Comparison of ENCODE assay signal across 10 cellular contexts in the genomic region with DNA sequence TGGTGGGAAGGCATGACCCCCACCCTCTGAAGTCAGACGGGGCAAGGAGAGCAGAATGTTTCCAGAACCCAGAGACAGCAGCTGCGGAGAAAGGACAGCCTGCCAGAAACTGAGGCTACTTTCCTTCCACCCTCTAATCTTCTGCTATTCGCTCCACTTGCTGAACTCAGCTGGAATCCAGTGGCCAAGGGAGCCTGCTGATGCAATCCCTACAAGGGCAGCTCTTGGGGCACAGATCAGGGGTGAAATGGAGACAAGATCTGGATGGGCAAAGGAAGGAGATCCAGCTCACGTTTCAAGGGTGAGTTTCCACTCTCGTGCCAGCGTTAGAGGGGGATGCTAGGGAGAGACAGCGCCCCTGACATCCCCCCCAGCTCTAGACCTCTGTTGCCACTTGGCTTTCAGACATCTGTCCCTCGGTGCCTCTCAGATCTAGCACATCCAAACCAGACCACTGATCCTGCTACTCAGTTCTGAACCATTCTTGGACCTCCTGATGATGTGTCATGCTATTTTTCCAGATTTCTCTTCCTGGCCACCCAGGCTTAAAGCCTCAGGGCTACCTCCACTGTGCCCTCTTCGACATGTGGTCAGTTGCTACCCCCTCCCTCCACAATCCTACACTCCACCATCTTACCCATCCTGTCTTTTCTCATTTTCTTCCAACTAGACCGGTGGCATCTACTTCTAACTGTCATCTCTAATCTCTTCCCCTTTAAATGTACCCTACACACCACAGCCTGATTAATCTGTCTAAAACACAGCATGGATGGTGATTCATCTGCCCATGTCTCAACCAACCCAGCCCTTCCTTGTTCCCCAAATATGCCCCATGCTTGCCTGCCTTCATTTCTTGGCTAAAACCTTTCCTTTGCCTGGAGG.
DNase-seq lines count a peak whose midpoint lies in the region; TF ChIP-seq lines count a peak whose summit lies in the region.
"Had no signal": no experiment of that assay in that cellular context is flagged by ENCODE, and none has a peak within 500 bp of the region (broad histone marks: within the 10 kb centered on the region; RNA-seq: fewer than 3 reads in every experiment).

No MANE protein-coding gene starts in this region.

- in situ Hi-C loops in GM23248 (cut with MboI), result no loop called here

- DNase-seq in GM23248 (peak; percentile 83), PC-9 (peak in 1 of 2 experiments; percentile 71), epithelial cell of proximal tubule (ENCODE audit: low read depth) (no peak), progenitor cell of endocrine pancreas (ENCODE audit: low spot score, unreplicated experiment) (no peak), GM10266 (ENCODE audit: extremely low spot score) (no peak), right atrium auricular region (ENCODE audit: low spot score) (no peak)
- DNase-seq in stimulated activated CD8-positive, alpha-beta memory T cell treated with anti-CD3 and anti-CD28 coated beads, Interleukin-4, amount 100 ng/mL, for 48 hours, result no peak
- no peak for DNase-seq in stimulated activated CD4-positive, alpha-beta T cell treated with anti-CD3 and anti-CD28 coated beads, Interleukin-2, amount 100 ng/mL, for 48 hours
- DNase-seq: endodermal cell, NCI-H187 treated with DMSO at 0.1 percent for 48 hours had no signal

- H3K27me3 Mint-ChIP-seq in progenitor cell of endocrine pancreas, result no peaks in the 10 kb centered on the region

- H3K36me3 ChIP-seq in GM23248 (ENCODE audit: low read depth), result no peaks in the 10 kb centered on the region
- no peaks in the 10 kb centered on the region for H3K36me3 ChIP-seq in PC-9 (ENCODE audit: low read depth)
- H3K36me3 ChIP-seq in right atrium auricular region, result no peaks in the 10 kb centered on the region

- H3K9ac ChIP-seq in GM23248, result peak overlapping the region; percentile 14; the same call in 1 of the 2 replicates

- H3K79me2 ChIP-seq in GM23248 (ENCODE audit: insufficient read depth) (no peaks in the 10 kb centered on the region), PC-9 (ENCODE audit: low read depth) (no peaks in the 10 kb centered on the region)

- H2AFZ ChIP-seq in GM23248, result peak overlapping the region; percentile 65
- no peak overlapping the region for H2AFZ ChIP-seq in PC-9

- H3K4me1 ChIP-seq in GM23248 (ENCODE audit: insufficient read depth) (peaks cover 41% of the 10 kb centered on the region), PC-9 (replicated peaks; ENCODE audit: insufficient read depth) (peaks cover 62% of the 10 kb centered on the region), right atrium auricular region (no peaks in the 10 kb centered on the region)

- BruUV-seq in PC-9 (replicated peaks; lab: Mats Ljungman, UMichigan), result TSS peak; percentile 83

- H3F3A ChIP-seq in GM23248 (ENCODE audit: insufficient read depth) (peaks cover 30% of the 10 kb centered on the region), PC-9 (ENCODE audit: insufficient read depth, low read depth) (peaks cover 50% of the 10 kb centered on the region)

- 48 to 51% methylated on average over 10 of the region's 10 CpGs for WGBS in GM23248 (ENCODE audit: low coverage in 1 of 2, low lambda C conversion rate in 2 of 2, missing lambda C conversion rate in 2 of 2), 2 experiments

- H3K27me3 ChIP-seq in GM23248 (replicated peaks; ENCODE audit: insufficient read depth) (no peaks in the 10 kb centered on the region), PC-9 (ENCODE audit: insufficient read depth, low read depth) (no peaks in the 10 kb centered on the region), right atrium auricular region (no peaks in the 10 kb centered on the region)

- POLR2A ChIA-PET in PC-9 (lab: Charles Lee; ENCODE audit: unreplicated experiment), result no interaction called here

- TF ChIP-seq CTCF in PC-9 (conservative IDR thresholded peaks at IDR 0.05) (no peak), epithelial cell of proximal tubule (conservative IDR thresholded peaks at IDR 0.05; ENCODE audit: low read depth, low read length) (no peak), progenitor cell of endocrine pancreas (IDR thresholded peaks at IDR 0.05; ENCODE audit: unreplicated experiment) (no peak), GM10266 (IDR thresholded peaks at IDR 0.05; ENCODE audit: control insufficient read depth, insufficient read depth, low read depth, missing control alignments) (no peak), right atrium auricular region (IDR thresholded peaks at IDR 0.05) (no peak)

- peak overlapping the region; percentile 60 for H3K27ac ChIP-seq in GM23248
- H3K27ac ChIP-seq in PC-9, result peak overlapping the region; percentile 47
- no peak overlapping the region for H3K27ac ChIP-seq in right atrium auricular region

- H3K4me2 ChIP-seq in GM23248 (ENCODE audit: unreplicated experiment) (peak overlapping the region; percentile 31), PC-9 (peak overlapping the region; percentile 59)

- no peak overlapping the region for H3K4me3 Mint-ChIP-seq in progenitor cell of endocrine pancreas (ENCODE audit: low read depth)
- H3K4me3 Mint-ChIP-seq: endodermal cell had no signal

- H4K20me1 ChIP-seq in GM23248 (ENCODE audit: insufficient read depth) (no peaks in the 10 kb centered on the region), PC-9 (ENCODE audit: insufficient read depth) (no peaks in the 10 kb centered on the region)

- H3K9me3 ChIP-seq in GM23248 (ENCODE audit: low read depth) (no peaks in the 10 kb centered on the region), PC-9 (ENCODE audit: insufficient read depth, low read depth) (no peaks in the 10 kb centered on the region), right atrium auricular region (peaks cover 0 to under 1% of the 10 kb centered on the region in 2 donors)

- peaks cover 2% of the 10 kb centered on the region for H3K9me3 Mint-ChIP-seq in progenitor cell of endocrine pancreas (ENCODE audit: low read depth)

- intact Hi-C loops in PC-9 (cut with micrococcal nuclease; ENCODE audit: unreplicated experiment), result no loop called here

- H3K9me2 ChIP-seq in GM23248 (ENCODE audit: insufficient read depth) (no peaks in the 10 kb centered on the region), PC-9 (ENCODE audit: insufficient read depth) (no peaks in the 10 kb centered on the region)

- H3K36me3 Mint-ChIP-seq in progenitor cell of endocrine pancreas (ENCODE audit: insufficient read depth), result peaks cover under 1% of the 10 kb centered on the region

- CTCF ChIA-PET in PC-9 (lab: Charles Lee), result no interaction called here

- H3K27ac Mint-ChIP-seq in progenitor cell of endocrine pancreas, result peak overlapping the region; percentile 91
- H3K27ac Mint-ChIP-seq: endodermal cell had no signal

- H3K4me3 ChIP-seq in GM23248, result no peak overlapping the region
- no peak overlapping the region for H3K4me3 ChIP-seq in PC-9
- H3K4me3 ChIP-seq in epithelial cell of proximal tubule (ENCODE audit: low read depth, low read length), result peak overlapping the region; percentile 3
- H3K4me3 ChIP-seq in right atrium auricular region, result no peak overlapping the region

- peaks cover 55% of the 10 kb centered on the region for H3K4me1 Mint-ChIP-seq in progenitor cell of endocrine pancreas (ENCODE audit: low read depth)

Comparison
In these comparisons a context has a peak if more than half of its experiments do, and no peak if none do; other contexts are left out.
1. H3K27ac ChIP-seq: peak in GM23248 (single experiment) and PC-9 (single experiment); none in right atrium auricular region (0 of 2).